ENCODE assay signal across 18 cellular contexts in the genomic region with DNA sequence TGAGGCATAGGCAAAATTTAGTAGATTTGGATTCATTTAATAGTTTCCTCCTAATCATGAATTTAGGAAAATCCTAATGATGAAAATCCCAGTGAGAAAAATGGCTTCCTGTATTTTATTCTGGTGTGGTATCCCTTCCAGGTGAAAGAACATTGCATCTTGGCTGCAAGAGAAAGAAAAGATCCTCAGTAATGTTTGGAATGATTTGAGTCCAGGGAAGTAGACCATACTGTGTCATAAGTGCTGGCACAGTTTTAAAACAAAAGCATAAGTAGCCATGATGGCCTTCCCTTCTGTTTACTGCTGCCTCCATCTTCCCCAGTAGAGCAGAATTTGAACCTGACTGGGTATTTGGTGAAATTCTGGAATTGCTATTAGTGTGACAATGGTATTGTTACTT. TPM values are rescaled to one million over a fixed set of nuclear protein-coding genes. Genes with fewer than 3 reads are reported as not detected.
DNase-seq lines count a peak whose midpoint lies in the region; FAIRE-seq and TF ChIP-seq lines count a peak whose summit lies in the region.
"Had no signal": no experiment of that assay in that cellular context is flagged by ENCODE, and none has a peak within 500 bp of the region (broad histone marks: within the 10 kb centered on the region; RNA-seq: fewer than 3 reads in every experiment).

No MANE protein-coding gene starts in this region.

- no peak for TF ChIP-seq CTCF in astrocyte (IDR thresholded peaks at IDR 0.05; ENCODE audit: insufficient read depth, low read depth, low read length)
- TF ChIP-seq CTCF in chondrocyte (IDR thresholded peaks at IDR 0.05) = no peak
- TF ChIP-seq CTCF in nephron progenitor cell (IDR thresholded peaks at IDR 0.05) = no peak

- no peaks in the 10 kb centered on the region for H3K9me3 ChIP-seq in astrocyte (ENCODE audit: insufficient read depth, low read depth, low read length)
- H3K9me3 ChIP-seq in subcutaneous abdominal adipose tissue (ENCODE audit: control insufficient read depth in 5 of 5, low read length in 5 of 5) = no peaks in the 10 kb centered on the region

- H3K36me3 Mint-ChIP-seq in astrocyte (ENCODE audit: low read depth, unreplicated experiment) = no peaks in the 10 kb centered on the region
- no peaks in the 10 kb centered on the region for H3K36me3 Mint-ChIP-seq in chondrocyte (ENCODE audit: low read depth)
- H3K36me3 Mint-ChIP-seq in nephron progenitor cell (ENCODE audit: low read depth) = no peaks in the 10 kb centered on the region
- H3K36me3 Mint-ChIP-seq: CD4-positive, alpha-beta memory T cell had no signal

- H3K27ac ChIP-seq in astrocyte (ENCODE audit: low read depth, low read length) (no peak overlapping the region), subcutaneous abdominal adipose tissue (ENCODE audit: low read depth, low read length) (peak overlapping the region; percentile 26), caudate nucleus (ENCODE audit: low read depth, low read length) (no peak overlapping the region)

- H3K27me3 Mint-ChIP-seq in astrocyte (ENCODE audit: low read depth, unreplicated experiment) = no peaks in the 10 kb centered on the region
- no peaks in the 10 kb centered on the region for H3K27me3 Mint-ChIP-seq in chondrocyte (ENCODE audit: low read depth)
- H3K27me3 Mint-ChIP-seq in nephron progenitor cell (ENCODE audit: low read depth, poor library complexity) = no peaks in the 10 kb centered on the region

- peak; percentile 50 for DNase-seq in astrocyte (ENCODE audit: low read depth)
- no peak for DNase-seq in chondrocyte (ENCODE audit: low spot score)
- DNase-seq in nephron progenitor cell = no peak
- no peak for DNase-seq in kidney glomerular epithelial cell (lab: John Stamatoyannopoulos, UW)
- no peak for DNase-seq in caudate nucleus (lab: John Stamatoyannopoulos, UW)
- no peak for DNase-seq in mucosa of gallbladder (ENCODE audit: low spot score)
- no peak for DNase-seq in activated CD4-positive, alpha-beta T cell treated with anti-CD3 and anti-CD28 coated beads for 4 hours
- DNase-seq: C1 segment of cervical spinal cord; Calu3; CD4-positive, alpha-beta memory T cell; COR-L47; DMS53; DMS79 treated with DMSO at 0.1 percent for 48 hours; GF-D8; H7 had no signal

- no peak overlapping the region for H3K4me2 ChIP-seq in astrocyte (ENCODE audit: low read length)

- H2AFZ ChIP-seq in astrocyte (ENCODE audit: low read depth, low read length) = no peak overlapping the region

- H3K79me2 ChIP-seq in astrocyte (ENCODE audit: insufficient read depth, low read length) = peaks cover 3% of the 10 kb centered on the region

- H3K27me3 ChIP-seq in astrocyte (ENCODE audit: insufficient read depth, low read length) (no peaks in the 10 kb centered on the region), subcutaneous abdominal adipose tissue (ENCODE audit: control insufficient read depth in 5 of 5, insufficient read depth in 4 of 5, low read length in 5 of 5) (no peaks in the 10 kb centered on the region)

- no peak overlapping the region for H3K4me3 Mint-ChIP-seq in astrocyte (ENCODE audit: unreplicated experiment)
- H3K4me3 Mint-ChIP-seq in chondrocyte (ENCODE audit: unreplicated experiment) = no peak overlapping the region
- H3K4me3 Mint-ChIP-seq in nephron progenitor cell = no peak overlapping the region
- H3K4me3 Mint-ChIP-seq: CD4-positive, alpha-beta memory T cell had no signal

- peak; percentile 5 for FAIRE-seq in astrocyte (lab: Jason Lieb, UNC)
- FAIRE-seq: GM12891, GM18507 had no signal

- H3K4me3 ChIP-seq in astrocyte (ENCODE audit: insufficient read depth, low read depth, low read length) = no peak overlapping the region
- no peak overlapping the region for H3K4me3 ChIP-seq in subcutaneous abdominal adipose tissue (ENCODE audit: low read depth in 1 of 5, low read length in 5 of 5)

- no peaks in the 10 kb centered on the region for H4K20me1 ChIP-seq in astrocyte (ENCODE audit: insufficient read depth, low read length)

- H3K27ac Mint-ChIP-seq in astrocyte (ENCODE audit: unreplicated experiment) = no peak overlapping the region
- H3K27ac Mint-ChIP-seq in chondrocyte (ENCODE audit: unreplicated experiment) = peak overlapping the region; percentile 25
- peak overlapping the region; percentile 66 for H3K27ac Mint-ChIP-seq in nephron progenitor cell
- H3K27ac Mint-ChIP-seq: CD4-positive, alpha-beta memory T cell had no signal

- H3K4me1 Mint-ChIP-seq in astrocyte (ENCODE audit: low read depth, unreplicated experiment) (peaks cover 27% of the 10 kb centered on the region), chondrocyte (ENCODE audit: low read depth) (peaks cover 84% of the 10 kb centered on the region), nephron progenitor cell (peaks cover 92% of the 10 kb centered on the region)
- H3K4me1 Mint-ChIP-seq: CD4-positive, alpha-beta memory T cell had no signal

- H3K9me3 Mint-ChIP-seq in astrocyte (ENCODE audit: unreplicated experiment) (no peaks in the 10 kb centered on the region), chondrocyte (ENCODE audit: low read depth) (no peaks in the 10 kb centered on the region), nephron progenitor cell (no peaks in the 10 kb centered on the region)
- H3K9me3 Mint-ChIP-seq: CD4-positive, alpha-beta memory T cell had no signal

- no peak overlapping the region for H3K9ac ChIP-seq in astrocyte (ENCODE audit: low read length)
- H3K9ac ChIP-seq in subcutaneous abdominal adipose tissue (ENCODE audit: low read length in 5 of 5) = no peak overlapping the region

- H3K36me3 ChIP-seq in astrocyte (ENCODE audit: insufficient read depth, low read length) (no peaks in the 10 kb centered on the region), subcutaneous abdominal adipose tissue (ENCODE audit: control insufficient read depth in 5 of 5, insufficient read depth in 5 of 5, low read length in 5 of 5) (no peaks in the 10 kb centered on the region)

- H3K4me1 ChIP-seq in astrocyte (ENCODE audit: insufficient read depth, low read length) (peaks cover 16% of the 10 kb centered on the region), subcutaneous abdominal adipose tissue (ENCODE audit: control insufficient read depth in 5 of 5, insufficient read depth in 5 of 5, low read length in 5 of 5) (peaks cover 0 to 62% (median 37%) of the 10 kb centered on the region in 5 donors)

RNA-seq across cellular contexts. Expression of a gene that starts 52.8 kb away (rescaled TPM):
- total RNA-seq in astrocyte = 21.2 and 28.3 TPM in 2 replicates
- total RNA-seq in chondrocyte = 10.4 to 13.7 TPM (median 10.5 TPM) in 3 replicates
- 3.8 TPM for total RNA-seq in mucosa of gallbladder
